Comparison of ENCODE assay signal across 1 cellular context in the genomic region with DNA sequence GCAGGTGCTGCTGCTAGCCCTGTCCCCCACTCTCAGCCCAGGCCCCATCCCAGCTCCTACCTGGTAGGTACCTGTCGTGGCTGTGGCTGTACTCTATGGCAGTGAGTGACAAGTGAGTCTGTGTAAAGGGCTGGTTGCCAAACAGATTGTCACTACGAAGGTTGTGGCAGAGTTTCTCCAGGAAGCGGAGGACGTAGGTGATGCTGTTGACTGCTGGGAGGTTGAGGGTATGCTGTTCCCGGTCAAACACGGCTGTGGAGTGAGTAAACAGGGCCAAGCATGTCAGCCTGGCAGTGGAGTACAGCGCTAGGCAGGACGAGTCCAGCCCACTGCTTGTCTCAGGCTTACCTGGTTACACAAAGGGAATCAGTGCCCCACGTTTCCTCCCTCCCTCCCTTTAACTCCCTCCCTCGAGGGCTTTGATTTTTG.
TF ChIP-seq lines count a peak whose summit lies in the region.

No MANE protein-coding gene starts in this region.

TF ChIP-seq in endothelial cell of umbilical vein, 7 proteins besides CTCF, POLR2A, EP300 and RAD21:
- TF ChIP-seq EZH2 (IDR thresholded peaks at IDR 0.05; ENCODE audit: borderline replicate concordance, low read depth, low read length, severe bottlenecking) (no peak), FOS (IDR thresholded peaks at IDR 0.05; ENCODE audit: borderline replicate concordance, insufficient read depth, low read length) (no peak), GATA2 (IDR thresholded peaks at IDR 0.05; ENCODE audit: insufficient read depth, insufficient read length, low read depth, low read length) (no peak), MYC (IDR thresholded peaks at IDR 0.05; ENCODE audit: low read depth, low read length) (no peak)
- TF ChIP-seq, protein P1, sequence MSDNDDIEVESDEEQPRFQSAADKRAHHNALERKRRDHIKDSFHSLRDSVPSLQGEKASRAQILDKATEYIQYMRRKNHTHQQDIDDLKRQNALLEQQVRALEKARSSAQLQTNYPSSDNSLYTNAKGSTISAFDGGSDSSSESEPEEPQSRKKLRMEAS (IDR thresholded peaks at IDR 0.05; ENCODE audit: insufficient read depth, insufficient read length), result no peak
